ENCODE assay signal across 1 cellular context in the genomic region with DNA sequence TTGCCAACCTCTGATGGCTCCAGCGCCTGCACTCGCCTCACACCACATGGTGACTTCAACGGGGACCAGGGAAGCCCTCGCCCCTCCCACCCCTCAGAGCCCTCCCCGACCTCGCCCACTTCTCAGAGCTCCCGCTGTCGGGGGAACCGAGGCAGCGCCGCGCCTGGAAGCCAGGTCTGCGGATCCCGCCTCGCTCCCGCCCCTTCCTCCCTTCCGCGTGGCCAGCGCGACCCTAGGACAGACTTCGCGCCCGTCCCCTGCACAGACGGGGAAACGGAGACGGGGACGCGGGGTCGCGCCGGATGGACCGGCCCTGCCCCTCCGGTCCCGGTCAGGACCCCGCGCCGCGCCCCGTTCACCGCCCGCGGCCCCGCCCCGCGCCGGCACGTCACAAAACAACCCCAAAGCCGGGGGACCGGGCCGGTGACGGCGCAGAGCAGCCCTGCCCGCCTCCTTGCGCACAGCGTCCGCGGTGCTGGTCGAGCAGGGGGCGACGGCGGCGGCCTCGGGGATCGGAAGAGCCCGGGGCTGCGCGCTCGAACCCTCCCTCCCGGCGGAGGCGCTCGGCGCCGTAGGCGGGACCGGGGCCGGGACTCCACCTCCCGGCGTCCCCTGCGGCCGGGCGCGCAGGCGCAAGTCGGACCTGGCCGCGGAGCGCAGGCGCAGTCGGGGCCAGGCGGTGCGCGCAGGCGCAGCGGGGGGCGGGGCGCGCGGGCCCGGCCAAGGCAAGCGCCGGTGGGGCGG.
TF ChIP-seq lines count a peak whose summit lies in the region.

No MANE protein-coding gene starts in this region.

TF ChIP-seq in HepG2, 621 proteins besides CTCF, POLR2A, EP300 and RAD21 (continued from another document and continues in another):
- TF ChIP-seq, protein P1, sequence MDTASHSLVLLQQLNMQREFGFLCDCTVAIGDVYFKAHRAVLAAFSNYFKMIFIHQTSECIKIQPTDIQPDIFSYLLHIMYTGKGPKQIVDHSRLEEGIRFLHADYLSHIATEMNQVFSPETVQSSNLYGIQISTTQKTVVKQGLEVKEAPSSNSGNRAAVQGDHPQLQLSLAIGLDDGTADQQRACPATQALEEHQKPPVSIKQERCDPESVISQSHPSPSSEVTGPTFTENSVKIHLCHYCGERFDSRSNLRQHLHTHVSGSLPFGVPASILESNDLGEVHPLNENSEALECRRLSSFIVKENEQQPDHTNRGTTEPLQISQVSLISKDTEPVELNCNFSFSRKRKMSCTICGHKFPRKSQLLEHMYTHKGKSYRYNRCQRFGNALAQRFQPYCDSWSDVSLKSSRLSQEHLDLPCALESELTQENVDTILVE (CRISPR knock-in tag; IDR thresholded peaks at IDR 0.05): peak; percentile 84; the same call in 1 of the 2 replicates
- TF ChIP-seq RARG (CRISPR knock-in tag; IDR thresholded peaks at IDR 0.05; ENCODE audit: low read depth) (no peak), DR1 (CRISPR knock-in tag; IDR thresholded peaks at IDR 0.05) (no peak; the same call in 1 of the 2 replicates), CERS6 (CRISPR knock-in tag; IDR thresholded peaks at IDR 0.05) (no peak), ZNF615 (CRISPR knock-in tag; IDR thresholded peaks at IDR 0.05; ENCODE audit: borderline replicate concordance) (no peak), ZNF224 (CRISPR knock-in tag; IDR thresholded peaks at IDR 0.05) (no peak), RBAK (CRISPR knock-in tag; IDR thresholded peaks at IDR 0.05) (no peak), BCL3 (CRISPR knock-in tag; IDR thresholded peaks at IDR 0.05) (no peak), PHB2 (IDR thresholded peaks at IDR 0.05; ENCODE audit: partially characterized antibody) (no peak), ZBTB26 (CRISPR knock-in tag; IDR thresholded peaks at IDR 0.05; ENCODE audit: borderline replicate concordance) (no peak), ZSCAN21 (CRISPR knock-in tag; IDR thresholded peaks at IDR 0.05; ENCODE audit: borderline replicate concordance) (peak; percentile 67; the same call in 1 of the 2 replicates), ZNF207 (IDR thresholded peaks at IDR 0.05; ENCODE audit: borderline replicate concordance) (no peak), ZNF121 (CRISPR knock-in tag; IDR thresholded peaks at IDR 0.05) (no peak), SMARCE1 (IDR thresholded peaks at IDR 0.05; ENCODE audit: borderline replicate concordance) (no peak), PBX3 (CRISPR knock-in tag; IDR thresholded peaks at IDR 0.05; ENCODE audit: borderline replicate concordance) (no peak), SMYD3 (CRISPR knock-in tag; IDR thresholded peaks at IDR 0.05) (no peak), ZNF598 (CRISPR knock-in tag; IDR thresholded peaks at IDR 0.05; ENCODE audit: borderline replicate concordance) (no peak), ZNF556 (CRISPR knock-in tag; IDR thresholded peaks at IDR 0.05; ENCODE audit: borderline replicate concordance) (peak; percentile 22; the same call in 1 of the 2 replicates), ZNF616 (CRISPR knock-in tag; IDR thresholded peaks at IDR 0.05; ENCODE audit: low read depth) (0 out of 2 replicates have a peak, but pooled peaks have one; percentile 23), ZFP90 (CRISPR knock-in tag; IDR thresholded peaks at IDR 0.05; ENCODE audit: borderline replicate concordance) (no peak), RELA (CRISPR knock-in tag; IDR thresholded peaks at IDR 0.05) (no peak), EZH2 (conservative IDR thresholded peaks at IDR 0.05; ENCODE audit: low read depth, low read length) (no peak)
- TF ChIP-seq, protein P2, sequence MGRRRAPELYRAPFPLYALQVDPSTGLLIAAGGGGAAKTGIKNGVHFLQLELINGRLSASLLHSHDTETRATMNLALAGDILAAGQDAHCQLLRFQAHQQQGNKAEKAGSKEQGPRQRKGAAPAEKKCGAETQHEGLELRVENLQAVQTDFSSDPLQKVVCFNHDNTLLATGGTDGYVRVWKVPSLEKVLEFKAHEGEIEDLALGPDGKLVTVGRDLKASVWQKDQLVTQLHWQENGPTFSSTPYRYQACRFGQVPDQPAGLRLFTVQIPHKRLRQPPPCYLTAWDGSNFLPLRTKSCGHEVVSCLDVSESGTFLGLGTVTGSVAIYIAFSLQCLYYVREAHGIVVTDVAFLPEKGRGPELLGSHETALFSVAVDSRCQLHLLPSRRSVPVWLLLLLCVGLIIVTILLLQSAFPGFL (CRISPR knock-in tag; IDR thresholded peaks at IDR 0.05): no peak
- TF ChIP-seq, protein P3, sequence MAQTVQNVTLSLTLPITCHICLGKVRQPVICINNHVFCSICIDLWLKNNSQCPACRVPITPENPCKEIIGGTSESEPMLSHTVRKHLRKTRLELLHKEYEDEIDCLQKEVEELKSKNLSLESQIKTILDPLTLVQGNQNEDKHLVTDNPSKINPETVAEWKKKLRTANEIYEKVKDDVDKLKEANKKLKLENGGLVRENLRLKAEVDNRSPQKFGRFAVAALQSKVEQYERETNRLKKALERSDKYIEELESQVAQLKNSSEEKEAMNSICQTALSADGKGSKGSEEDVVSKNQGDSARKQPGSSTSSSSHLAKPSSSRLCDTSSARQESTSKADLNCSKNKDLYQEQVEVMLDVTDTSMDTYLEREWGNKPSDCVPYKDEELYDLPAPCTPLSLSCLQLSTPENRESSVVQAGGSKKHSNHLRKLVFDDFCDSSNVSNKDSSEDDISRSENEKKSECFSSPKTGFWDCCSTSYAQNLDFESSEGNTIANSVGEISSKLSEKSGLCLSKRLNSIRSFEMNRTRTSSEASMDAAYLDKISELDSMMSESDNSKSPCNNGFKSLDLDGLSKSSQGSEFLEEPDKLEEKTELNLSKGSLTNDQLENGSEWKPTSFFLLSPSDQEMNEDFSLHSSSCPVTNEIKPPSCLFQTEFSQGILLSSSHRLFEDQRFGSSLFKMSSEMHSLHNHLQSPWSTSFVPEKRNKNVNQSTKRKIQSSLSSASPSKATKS (CRISPR knock-in tag; IDR thresholded peaks at IDR 0.05): no peak
- TF ChIP-seq, protein P4, sequence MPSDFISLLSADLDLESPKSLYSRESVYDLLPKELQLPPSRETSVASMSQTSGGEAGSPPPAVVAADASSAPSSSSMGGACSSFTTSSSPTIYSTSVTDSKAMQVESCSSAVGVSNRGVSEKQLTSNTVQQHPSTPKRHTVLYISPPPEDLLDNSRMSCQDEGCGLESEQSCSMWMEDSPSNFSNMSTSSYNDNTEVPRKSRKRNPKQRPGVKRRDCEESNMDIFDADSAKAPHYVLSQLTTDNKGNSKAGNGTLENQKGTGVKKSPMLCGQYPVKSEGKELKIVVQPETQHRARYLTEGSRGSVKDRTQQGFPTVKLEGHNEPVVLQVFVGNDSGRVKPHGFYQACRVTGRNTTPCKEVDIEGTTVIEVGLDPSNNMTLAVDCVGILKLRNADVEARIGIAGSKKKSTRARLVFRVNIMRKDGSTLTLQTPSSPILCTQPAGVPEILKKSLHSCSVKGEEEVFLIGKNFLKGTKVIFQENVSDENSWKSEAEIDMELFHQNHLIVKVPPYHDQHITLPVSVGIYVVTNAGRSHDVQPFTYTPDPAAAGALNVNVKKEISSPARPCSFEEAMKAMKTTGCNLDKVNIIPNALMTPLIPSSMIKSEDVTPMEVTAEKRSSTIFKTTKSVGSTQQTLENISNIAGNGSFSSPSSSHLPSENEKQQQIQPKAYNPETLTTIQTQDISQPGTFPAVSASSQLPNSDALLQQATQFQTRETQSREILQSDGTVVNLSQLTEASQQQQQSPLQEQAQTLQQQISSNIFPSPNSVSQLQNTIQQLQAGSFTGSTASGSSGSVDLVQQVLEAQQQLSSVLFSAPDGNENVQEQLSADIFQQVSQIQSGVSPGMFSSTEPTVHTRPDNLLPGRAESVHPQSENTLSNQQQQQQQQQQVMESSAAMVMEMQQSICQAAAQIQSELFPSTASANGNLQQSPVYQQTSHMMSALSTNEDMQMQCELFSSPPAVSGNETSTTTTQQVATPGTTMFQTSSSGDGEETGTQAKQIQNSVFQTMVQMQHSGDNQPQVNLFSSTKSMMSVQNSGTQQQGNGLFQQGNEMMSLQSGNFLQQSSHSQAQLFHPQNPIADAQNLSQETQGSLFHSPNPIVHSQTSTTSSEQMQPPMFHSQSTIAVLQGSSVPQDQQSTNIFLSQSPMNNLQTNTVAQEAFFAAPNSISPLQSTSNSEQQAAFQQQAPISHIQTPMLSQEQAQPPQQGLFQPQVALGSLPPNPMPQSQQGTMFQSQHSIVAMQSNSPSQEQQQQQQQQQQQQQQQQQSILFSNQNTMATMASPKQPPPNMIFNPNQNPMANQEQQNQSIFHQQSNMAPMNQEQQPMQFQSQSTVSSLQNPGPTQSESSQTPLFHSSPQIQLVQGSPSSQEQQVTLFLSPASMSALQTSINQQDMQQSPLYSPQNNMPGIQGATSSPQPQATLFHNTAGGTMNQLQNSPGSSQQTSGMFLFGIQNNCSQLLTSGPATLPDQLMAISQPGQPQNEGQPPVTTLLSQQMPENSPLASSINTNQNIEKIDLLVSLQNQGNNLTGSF (CRISPR knock-in tag; IDR thresholded peaks at IDR 0.05): no peak
- TF ChIP-seq, protein P5, sequence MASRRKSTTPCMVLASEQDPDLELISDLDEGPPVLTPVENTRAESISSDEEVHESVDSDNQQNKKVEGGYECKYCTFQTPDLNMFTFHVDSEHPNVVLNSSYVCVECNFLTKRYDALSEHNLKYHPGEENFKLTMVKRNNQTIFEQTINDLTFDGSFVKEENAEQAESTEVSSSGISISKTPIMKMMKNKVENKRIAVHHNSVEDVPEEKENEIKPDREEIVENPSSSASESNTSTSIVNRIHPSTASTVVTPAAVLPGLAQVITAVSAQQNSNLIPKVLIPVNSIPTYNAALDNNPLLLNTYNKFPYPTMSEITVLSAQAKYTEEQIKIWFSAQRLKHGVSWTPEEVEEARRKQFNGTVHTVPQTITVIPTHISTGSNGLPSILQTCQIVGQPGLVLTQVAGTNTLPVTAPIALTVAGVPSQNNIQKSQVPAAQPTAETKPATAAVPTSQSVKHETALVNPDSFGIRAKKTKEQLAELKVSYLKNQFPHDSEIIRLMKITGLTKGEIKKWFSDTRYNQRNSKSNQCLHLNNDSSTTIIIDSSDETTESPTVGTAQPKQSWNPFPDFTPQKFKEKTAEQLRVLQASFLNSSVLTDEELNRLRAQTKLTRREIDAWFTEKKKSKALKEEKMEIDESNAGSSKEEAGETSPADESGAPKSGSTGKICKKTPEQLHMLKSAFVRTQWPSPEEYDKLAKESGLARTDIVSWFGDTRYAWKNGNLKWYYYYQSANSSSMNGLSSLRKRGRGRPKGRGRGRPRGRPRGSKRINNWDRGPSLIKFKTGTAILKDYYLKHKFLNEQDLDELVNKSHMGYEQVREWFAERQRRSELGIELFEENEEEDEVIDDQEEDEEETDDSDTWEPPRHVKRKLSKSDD (CRISPR knock-in tag; IDR thresholded peaks at IDR 0.05; ENCODE audit: low read depth): peak; percentile 21; the same call in 1 of the 2 replicates
